In genomic region chr9:131732061-131732526, GRCh38 we compare ENCODE assay signal across 1 cellular context.
A peak's percentile ranks its signal among the peaks of the same experiment; 100 is the strongest.
TF ChIP-seq lines count a peak whose summit lies in the region.

No MANE protein-coding gene starts in this region.

TF ChIP-seq in GM12878, 131 proteins besides CTCF, POLR2A, EP300 and RAD21 (continued from another document):
- TF ChIP-seq, protein P1, sequence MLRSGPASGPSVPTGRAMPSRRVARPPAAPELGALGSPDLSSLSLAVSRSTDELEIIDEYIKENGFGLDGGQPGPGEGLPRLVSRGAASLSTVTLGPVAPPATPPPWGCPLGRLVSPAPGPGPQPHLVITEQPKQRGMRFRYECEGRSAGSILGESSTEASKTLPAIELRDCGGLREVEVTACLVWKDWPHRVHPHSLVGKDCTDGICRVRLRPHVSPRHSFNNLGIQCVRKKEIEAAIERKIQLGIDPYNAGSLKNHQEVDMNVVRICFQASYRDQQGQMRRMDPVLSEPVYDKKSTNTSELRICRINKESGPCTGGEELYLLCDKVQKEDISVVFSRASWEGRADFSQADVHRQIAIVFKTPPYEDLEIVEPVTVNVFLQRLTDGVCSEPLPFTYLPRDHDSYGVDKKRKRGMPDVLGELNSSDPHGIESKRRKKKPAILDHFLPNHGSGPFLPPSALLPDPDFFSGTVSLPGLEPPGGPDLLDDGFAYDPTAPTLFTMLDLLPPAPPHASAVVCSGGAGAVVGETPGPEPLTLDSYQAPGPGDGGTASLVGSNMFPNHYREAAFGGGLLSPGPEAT (IDR thresholded peaks at IDR 0.05; ENCODE audit: low read depth) = no peak
- TF ChIP-seq JUNB (IDR thresholded peaks at IDR 0.05) = peak; percentile 19; the same call in 1 of the 2 replicates
- no peak for TF ChIP-seq DPF2 (IDR thresholded peaks at IDR 0.05)
- TF ChIP-seq SKIL (IDR thresholded peaks at IDR 0.05; ENCODE audit: low read depth, poor library complexity, severe bottlenecking) = no peak
- TF ChIP-seq, protein P2, sequence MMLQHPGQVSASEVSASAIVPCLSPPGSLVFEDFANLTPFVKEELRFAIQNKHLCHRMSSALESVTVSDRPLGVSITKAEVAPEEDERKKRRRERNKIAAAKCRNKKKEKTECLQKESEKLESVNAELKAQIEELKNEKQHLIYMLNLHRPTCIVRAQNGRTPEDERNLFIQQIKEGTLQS (IDR thresholded peaks at IDR 0.05; ENCODE audit: borderline replicate concordance, extremely low read depth, low read depth, low read length) = no peak
- no peak for TF ChIP-seq MXI1 (IDR thresholded peaks at IDR 0.05; ENCODE audit: low read depth, low read length)
- peak; percentile 35; the same call in 1 of the 2 replicates for TF ChIP-seq POLR2AphosphoS5 (IDR thresholded peaks at IDR 0.05; ENCODE audit: low read length)
- TF ChIP-seq NKRF (conservative IDR thresholded peaks at IDR 0.05) = no peak
- TF ChIP-seq HDGF (IDR thresholded peaks at IDR 0.05) = peak; percentile 67; the same call in 1 of the 2 replicates
- no peak for TF ChIP-seq IRF4 (IDR thresholded peaks at IDR 0.05; ENCODE audit: low read depth, low read length)
- no peak for TF ChIP-seq RB1 (IDR thresholded peaks at IDR 0.05; ENCODE audit: borderline replicate concordance)
- TF ChIP-seq ETV6 (conservative IDR thresholded peaks at IDR 0.05 in 1 of 2, IDR thresholded peaks at IDR 0.05 in 1 of 2; ENCODE audit: borderline replicate concordance in 1 of 2, low read depth in 1 of 2) = peak in 1 of 2 experiments; percentile 45; a peak in 1 of 4 replicates
- TF ChIP-seq MAX (IDR thresholded peaks at IDR 0.05; ENCODE audit: low read depth, low read length) = no peak
- TF ChIP-seq WRNIP1 (IDR thresholded peaks at IDR 0.05; ENCODE audit: borderline replicate concordance, low read depth, low read length) = 0 out of 2 replicates have a peak, but pooled peaks have one; percentile 20
- TF ChIP-seq CREM (IDR thresholded peaks at IDR 0.05; ENCODE audit: low read depth) = no peak
- TF ChIP-seq, protein P3, sequence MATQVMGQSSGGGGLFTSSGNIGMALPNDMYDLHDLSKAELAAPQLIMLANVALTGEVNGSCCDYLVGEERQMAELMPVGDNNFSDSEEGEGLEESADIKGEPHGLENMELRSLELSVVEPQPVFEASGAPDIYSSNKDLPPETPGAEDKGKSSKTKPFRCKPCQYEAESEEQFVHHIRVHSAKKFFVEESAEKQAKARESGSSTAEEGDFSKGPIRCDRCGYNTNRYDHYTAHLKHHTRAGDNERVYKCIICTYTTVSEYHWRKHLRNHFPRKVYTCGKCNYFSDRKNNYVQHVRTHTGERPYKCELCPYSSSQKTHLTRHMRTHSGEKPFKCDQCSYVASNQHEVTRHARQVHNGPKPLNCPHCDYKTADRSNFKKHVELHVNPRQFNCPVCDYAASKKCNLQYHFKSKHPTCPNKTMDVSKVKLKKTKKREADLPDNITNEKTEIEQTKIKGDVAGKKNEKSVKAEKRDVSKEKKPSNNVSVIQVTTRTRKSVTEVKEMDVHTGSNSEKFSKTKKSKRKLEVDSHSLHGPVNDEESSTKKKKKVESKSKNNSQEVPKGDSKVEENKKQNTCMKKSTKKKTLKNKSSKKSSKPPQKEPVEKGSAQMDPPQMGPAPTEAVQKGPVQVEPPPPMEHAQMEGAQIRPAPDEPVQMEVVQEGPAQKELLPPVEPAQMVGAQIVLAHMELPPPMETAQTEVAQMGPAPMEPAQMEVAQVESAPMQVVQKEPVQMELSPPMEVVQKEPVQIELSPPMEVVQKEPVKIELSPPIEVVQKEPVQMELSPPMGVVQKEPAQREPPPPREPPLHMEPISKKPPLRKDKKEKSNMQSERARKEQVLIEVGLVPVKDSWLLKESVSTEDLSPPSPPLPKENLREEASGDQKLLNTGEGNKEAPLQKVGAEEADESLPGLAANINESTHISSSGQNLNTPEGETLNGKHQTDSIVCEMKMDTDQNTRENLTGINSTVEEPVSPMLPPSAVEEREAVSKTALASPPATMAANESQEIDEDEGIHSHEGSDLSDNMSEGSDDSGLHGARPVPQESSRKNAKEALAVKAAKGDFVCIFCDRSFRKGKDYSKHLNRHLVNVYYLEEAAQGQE (IDR thresholded peaks at IDR 0.05; ENCODE audit: low read depth, low read length) = no peak
- TF ChIP-seq BCL3 (IDR thresholded peaks at IDR 0.05; ENCODE audit: borderline replicate concordance, insufficient read depth, low read depth, low read length, poor library complexity, severe bottlenecking) = no peak
- 0 out of 4 replicates have a peak, but pooled peaks have one; percentile 38 to 53 for TF ChIP-seq BHLHE40 (IDR thresholded peaks at IDR 0.05; ENCODE audit: borderline replicate concordance in 1 of 2, low read depth in 2 of 2, low read length in 1 of 2)
- no peak for TF ChIP-seq IRF5 (IDR thresholded peaks at IDR 0.05; ENCODE audit: borderline replicate concordance)
- TF ChIP-seq SIN3A (IDR thresholded peaks at IDR 0.05; ENCODE audit: low read depth, low read length) = 0 out of 2 replicates have a peak, but pooled peaks have one; percentile 26
- TF ChIP-seq KAT2A (conservative IDR thresholded peaks at IDR 0.05; ENCODE audit: control insufficient read depth, low read depth, low read length) = no peak
- 0 out of 2 replicates have a peak, but pooled peaks have one; percentile 33 for TF ChIP-seq EED (IDR thresholded peaks at IDR 0.05; ENCODE audit: low read depth)
- TF ChIP-seq SREBF2 (IDR thresholded peaks at IDR 0.05; ENCODE audit: low read length) = no peak
- TF ChIP-seq STAT3 (IDR thresholded peaks at IDR 0.05; ENCODE audit: low read depth, low read length) = no peak
